In the genomic region with DNA sequence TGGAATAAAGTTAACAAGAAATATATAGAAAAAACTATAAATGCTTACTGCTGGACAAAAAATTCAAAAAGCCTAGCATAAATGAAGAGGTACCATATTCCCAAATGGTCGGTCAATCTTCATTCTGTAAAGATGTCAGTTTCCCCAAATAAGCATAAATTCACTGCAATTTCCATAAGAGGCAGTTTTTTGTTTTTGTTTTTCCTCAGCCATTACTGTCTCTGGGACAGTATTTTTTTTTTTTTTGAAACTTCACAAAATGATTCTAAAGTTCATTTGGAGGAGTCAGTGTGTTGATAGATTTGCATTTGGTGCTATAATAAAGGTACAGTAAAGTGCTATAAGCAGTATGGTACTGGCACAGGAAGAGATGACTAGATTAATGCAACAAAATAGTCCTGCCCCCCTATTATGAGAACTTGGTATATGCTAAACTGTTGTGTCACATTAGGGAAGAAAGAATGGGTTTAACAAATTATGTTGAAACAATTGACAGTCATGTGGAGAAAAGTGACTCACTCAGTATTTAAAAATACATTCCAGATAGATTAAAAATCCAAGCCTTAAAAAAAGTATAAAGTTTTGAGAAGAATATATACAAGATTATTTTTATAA, we compare ENCODE assay signal across 1 cellular context.
A peak's percentile ranks its signal among the peaks of the same experiment; 100 is the strongest.
TF ChIP-seq lines count a peak whose summit lies in the region.

No MANE protein-coding gene starts in this region.

TF ChIP-seq in K562, 482 proteins besides CTCF, POLR2A, EP300 and RAD21 (continues in another document):
- TF ChIP-seq EP400 (IDR thresholded peaks at IDR 0.05) (0 out of 2 replicates have a peak, but pooled peaks have one; percentile 18), ZZZ3 (IDR thresholded peaks at IDR 0.05) (no peak), SMARCE1 (IDR thresholded peaks at IDR 0.05) (peak; percentile 22; the same call in 1 of the 2 replicates), POLR2H (tag; IDR thresholded peaks at IDR 0.05; ENCODE audit: low read depth) (peak; percentile 71), ZBTB17 (CRISPR knock-in tag; IDR thresholded peaks at IDR 0.05) (no peak), NFRKB (IDR thresholded peaks at IDR 0.05; ENCODE audit: low read depth) (no peak), ZNF75A (CRISPR knock-in tag; IDR thresholded peaks at IDR 0.05) (0 out of 2 replicates have a peak, but pooled peaks have one; percentile 12), POLR3G (IDR thresholded peaks at IDR 0.05; ENCODE audit: extremely low read depth, insufficient read length, insufficient replicate concordance) (no peak), CHD1 (IDR thresholded peaks at IDR 0.05; ENCODE audit: low read length) (peak; percentile 67), FOXK2 (conservative IDR thresholded peaks at IDR 0.05 in 1 of 2, IDR thresholded peaks at IDR 0.05 in 1 of 2; ENCODE audit: low read depth in 2 of 2) (peak in 1 of 2 experiments; percentile 62; a peak in 2 of 4 replicates), ARNT (IDR thresholded peaks at IDR 0.05) (0 out of 4 replicates have a peak, but pooled peaks of 1 of the 2 experiments have one; percentile 24), BACH1 (tag; IDR thresholded peaks at IDR 0.05) (0 out of 2 replicates have a peak, but pooled peaks have one; percentile 30), ATF7 (IDR thresholded peaks at IDR 0.05) (peak; percentile 58; the same call in 1 of the 2 replicates), CHCHD3 (CRISPR knock-in tag; IDR thresholded peaks at IDR 0.05) (no peak), CEBPG (CRISPR knock-in tag; IDR thresholded peaks at IDR 0.05) (no peak), CEBPG (tag; conservative IDR thresholded peaks at IDR 0.05 in 1 of 2, IDR thresholded peaks at IDR 0.05 in 1 of 2) (peak; percentile 50 to 71; a peak in 2 of 4 replicates), POLR3A (IDR thresholded peaks at IDR 0.05; ENCODE audit: borderline replicate concordance, extremely low read depth, insufficient read depth, insufficient read length) (no peak), POLR2AphosphoS5 (IDR thresholded peaks at IDR 0.05; ENCODE audit: control insufficient read depth, insufficient read depth, low read depth, low read length) (no peak), RBFOX2 (IDR thresholded peaks at IDR 0.05; ENCODE audit: low read depth, low read length) (0 out of 2 replicates have a peak, but pooled peaks have one; percentile 13), CBX1 (IDR thresholded peaks at IDR 0.05; ENCODE audit: low read depth) (no peak), MTA1 (IDR thresholded peaks at IDR 0.05; ENCODE audit: borderline replicate concordance) (0 out of 2 replicates have a peak, but pooled peaks have one; percentile 24), DPF2 (IDR thresholded peaks at IDR 0.05) (peak; percentile 13; the same call in 1 of the 2 replicates), SOX6 (IDR thresholded peaks at IDR 0.05) (peak; percentile 53), DIDO1 (tag; IDR thresholded peaks at IDR 0.05; ENCODE audit: low read depth) (no peak), NBN (IDR thresholded peaks at IDR 0.05; ENCODE audit: low read depth) (0 out of 2 replicates have a peak, but pooled peaks have one; percentile 26), MEIS2 (IDR thresholded peaks at IDR 0.05; ENCODE audit: partially characterized antibody) (peak; percentile 17), ETV5 (CRISPR knock-in tag; IDR thresholded peaks at IDR 0.05; ENCODE audit: low read depth) (no peak), RHOXF2B (CRISPR knock-in tag; conservative IDR thresholded peaks at IDR 0.05) (no peak), TRIM24 (IDR thresholded peaks at IDR 0.05) (peak in 1 of 2 experiments; percentile 7; a peak in 1 of 4 replicates)
- TF ChIP-seq, protein P1, sequence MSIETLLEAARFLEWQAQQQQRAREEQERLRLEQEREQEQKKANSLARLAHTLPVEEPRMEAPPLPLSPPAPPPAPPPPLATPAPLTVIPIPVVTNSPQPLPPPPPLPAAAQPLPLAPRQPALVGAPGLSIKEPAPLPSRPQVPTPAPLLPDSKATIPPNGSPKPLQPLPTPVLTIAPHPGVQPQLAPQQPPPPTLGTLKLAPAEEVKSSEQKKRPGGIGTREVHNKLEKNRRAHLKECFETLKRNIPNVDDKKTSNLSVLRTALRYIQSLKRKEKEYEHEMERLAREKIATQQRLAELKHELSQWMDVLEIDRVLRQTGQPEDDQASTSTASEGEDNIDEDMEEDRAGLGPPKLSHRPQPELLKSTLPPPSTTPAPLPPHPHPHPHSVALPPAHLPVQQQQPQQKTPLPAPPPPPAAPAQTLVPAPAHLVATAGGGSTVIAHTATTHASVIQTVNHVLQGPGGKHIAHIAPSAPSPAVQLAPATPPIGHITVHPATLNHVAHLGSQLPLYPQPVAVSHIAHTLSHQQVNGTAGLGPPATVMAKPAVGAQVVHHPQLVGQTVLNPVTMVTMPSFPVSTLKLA (conservative IDR thresholded peaks at IDR 0.05) = 0 out of 4 replicates have a peak, but pooled peaks have one; percentile 9 to 17
- TF ChIP-seq, protein P2, sequence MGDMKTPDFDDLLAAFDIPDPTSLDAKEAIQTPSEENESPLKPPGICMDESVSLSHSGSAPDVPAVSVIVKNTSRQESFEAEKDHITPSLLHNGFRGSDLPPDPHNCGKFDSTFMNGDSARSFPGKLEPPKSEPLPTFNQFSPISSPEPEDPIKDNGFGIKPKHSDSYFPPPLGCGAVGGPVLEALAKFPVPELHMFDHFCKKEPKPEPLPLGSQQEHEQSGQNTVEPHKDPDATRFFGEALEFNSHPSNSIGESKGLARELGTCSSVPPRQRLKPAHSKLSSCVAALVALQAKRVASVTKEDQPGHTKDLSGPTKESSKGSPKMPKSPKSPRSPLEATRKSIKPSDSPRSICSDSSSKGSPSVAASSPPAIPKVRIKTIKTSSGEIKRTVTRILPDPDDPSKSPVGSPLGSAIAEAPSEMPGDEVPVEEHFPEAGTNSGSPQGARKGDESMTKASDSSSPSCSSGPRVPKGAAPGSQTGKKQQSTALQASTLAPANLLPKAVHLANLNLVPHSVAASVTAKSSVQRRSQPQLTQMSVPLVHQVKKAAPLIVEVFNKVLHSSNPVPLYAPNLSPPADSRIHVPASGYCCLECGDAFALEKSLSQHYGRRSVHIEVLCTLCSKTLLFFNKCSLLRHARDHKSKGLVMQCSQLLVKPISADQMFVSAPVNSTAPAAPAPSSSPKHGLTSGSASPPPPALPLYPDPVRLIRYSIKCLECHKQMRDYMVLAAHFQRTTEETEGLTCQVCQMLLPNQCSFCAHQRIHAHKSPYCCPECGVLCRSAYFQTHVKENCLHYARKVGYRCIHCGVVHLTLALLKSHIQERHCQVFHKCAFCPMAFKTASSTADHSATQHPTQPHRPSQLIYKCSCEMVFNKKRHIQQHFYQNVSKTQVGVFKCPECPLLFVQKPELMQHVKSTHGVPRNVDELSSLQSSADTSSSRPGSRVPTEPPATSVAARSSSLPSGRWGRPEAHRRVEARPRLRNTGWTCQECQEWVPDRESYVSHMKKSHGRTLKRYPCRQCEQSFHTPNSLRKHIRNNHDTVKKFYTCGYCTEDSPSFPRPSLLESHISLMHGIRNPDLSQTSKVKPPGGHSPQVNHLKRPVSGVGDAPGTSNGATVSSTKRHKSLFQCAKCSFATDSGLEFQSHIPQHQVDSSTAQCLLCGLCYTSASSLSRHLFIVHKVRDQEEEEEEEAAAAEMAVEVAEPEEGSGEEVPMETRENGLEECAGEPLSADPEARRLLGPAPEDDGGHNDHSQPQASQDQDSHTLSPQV (IDR thresholded peaks at IDR 0.05) = peak; percentile 32; the same call in 1 of the 2 replicates
- TF ChIP-seq, protein P3, sequence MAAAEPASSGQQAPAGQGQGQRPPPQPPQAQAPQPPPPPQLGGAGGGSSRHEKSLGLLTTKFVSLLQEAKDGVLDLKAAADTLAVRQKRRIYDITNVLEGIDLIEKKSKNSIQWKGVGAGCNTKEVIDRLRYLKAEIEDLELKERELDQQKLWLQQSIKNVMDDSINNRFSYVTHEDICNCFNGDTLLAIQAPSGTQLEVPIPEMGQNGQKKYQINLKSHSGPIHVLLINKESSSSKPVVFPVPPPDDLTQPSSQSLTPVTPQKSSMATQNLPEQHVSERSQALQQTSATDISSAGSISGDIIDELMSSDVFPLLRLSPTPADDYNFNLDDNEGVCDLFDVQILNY (CRISPR knock-in tag; IDR thresholded peaks at IDR 0.05) = no peak
- TF ChIP-seq, protein P4, sequence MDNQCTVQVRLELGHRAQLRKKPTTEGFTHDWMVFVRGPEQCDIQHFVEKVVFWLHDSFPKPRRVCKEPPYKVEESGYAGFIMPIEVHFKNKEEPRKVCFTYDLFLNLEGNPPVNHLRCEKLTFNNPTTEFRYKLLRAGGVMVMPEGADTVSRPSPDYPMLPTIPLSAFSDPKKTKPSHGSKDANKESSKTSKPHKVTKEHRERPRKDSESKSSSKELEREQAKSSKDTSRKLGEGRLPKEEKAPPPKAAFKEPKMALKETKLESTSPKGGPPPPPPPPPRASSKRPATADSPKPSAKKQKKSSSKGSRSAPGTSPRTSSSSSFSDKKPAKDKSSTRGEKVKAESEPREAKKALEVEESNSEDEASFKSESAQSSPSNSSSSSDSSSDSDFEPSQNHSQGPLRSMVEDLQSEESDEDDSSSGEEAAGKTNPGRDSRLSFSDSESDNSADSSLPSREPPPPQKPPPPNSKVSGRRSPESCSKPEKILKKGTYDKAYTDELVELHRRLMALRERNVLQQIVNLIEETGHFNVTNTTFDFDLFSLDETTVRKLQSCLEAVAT (IDR thresholded peaks at IDR 0.05) = peak; percentile 42 to 59; a peak in 1 of 4 replicates
- TF ChIP-seq, protein P5, sequence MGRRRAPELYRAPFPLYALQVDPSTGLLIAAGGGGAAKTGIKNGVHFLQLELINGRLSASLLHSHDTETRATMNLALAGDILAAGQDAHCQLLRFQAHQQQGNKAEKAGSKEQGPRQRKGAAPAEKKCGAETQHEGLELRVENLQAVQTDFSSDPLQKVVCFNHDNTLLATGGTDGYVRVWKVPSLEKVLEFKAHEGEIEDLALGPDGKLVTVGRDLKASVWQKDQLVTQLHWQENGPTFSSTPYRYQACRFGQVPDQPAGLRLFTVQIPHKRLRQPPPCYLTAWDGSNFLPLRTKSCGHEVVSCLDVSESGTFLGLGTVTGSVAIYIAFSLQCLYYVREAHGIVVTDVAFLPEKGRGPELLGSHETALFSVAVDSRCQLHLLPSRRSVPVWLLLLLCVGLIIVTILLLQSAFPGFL (CRISPR knock-in tag; IDR thresholded peaks at IDR 0.05) = no peak
- TF ChIP-seq, protein P6, sequence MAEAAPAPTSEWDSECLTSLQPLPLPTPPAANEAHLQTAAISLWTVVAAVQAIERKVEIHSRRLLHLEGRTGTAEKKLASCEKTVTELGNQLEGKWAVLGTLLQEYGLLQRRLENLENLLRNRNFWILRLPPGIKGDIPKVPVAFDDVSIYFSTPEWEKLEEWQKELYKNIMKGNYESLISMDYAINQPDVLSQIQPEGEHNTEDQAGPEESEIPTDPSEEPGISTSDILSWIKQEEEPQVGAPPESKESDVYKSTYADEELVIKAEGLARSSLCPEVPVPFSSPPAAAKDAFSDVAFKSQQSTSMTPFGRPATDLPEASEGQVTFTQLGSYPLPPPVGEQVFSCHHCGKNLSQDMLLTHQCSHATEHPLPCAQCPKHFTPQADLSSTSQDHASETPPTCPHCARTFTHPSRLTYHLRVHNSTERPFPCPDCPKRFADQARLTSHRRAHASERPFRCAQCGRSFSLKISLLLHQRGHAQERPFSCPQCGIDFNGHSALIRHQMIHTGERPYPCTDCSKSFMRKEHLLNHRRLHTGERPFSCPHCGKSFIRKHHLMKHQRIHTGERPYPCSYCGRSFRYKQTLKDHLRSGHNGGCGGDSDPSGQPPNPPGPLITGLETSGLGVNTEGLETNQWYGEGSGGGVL (CRISPR knock-in tag; IDR thresholded peaks at IDR 0.05) = 0 out of 2 replicates have a peak, but pooled peaks have one; percentile 57
- TF ChIP-seq, protein P7, sequence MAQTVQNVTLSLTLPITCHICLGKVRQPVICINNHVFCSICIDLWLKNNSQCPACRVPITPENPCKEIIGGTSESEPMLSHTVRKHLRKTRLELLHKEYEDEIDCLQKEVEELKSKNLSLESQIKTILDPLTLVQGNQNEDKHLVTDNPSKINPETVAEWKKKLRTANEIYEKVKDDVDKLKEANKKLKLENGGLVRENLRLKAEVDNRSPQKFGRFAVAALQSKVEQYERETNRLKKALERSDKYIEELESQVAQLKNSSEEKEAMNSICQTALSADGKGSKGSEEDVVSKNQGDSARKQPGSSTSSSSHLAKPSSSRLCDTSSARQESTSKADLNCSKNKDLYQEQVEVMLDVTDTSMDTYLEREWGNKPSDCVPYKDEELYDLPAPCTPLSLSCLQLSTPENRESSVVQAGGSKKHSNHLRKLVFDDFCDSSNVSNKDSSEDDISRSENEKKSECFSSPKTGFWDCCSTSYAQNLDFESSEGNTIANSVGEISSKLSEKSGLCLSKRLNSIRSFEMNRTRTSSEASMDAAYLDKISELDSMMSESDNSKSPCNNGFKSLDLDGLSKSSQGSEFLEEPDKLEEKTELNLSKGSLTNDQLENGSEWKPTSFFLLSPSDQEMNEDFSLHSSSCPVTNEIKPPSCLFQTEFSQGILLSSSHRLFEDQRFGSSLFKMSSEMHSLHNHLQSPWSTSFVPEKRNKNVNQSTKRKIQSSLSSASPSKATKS (CRISPR knock-in tag; IDR thresholded peaks at IDR 0.05) = no peak
- TF ChIP-seq, protein P8, sequence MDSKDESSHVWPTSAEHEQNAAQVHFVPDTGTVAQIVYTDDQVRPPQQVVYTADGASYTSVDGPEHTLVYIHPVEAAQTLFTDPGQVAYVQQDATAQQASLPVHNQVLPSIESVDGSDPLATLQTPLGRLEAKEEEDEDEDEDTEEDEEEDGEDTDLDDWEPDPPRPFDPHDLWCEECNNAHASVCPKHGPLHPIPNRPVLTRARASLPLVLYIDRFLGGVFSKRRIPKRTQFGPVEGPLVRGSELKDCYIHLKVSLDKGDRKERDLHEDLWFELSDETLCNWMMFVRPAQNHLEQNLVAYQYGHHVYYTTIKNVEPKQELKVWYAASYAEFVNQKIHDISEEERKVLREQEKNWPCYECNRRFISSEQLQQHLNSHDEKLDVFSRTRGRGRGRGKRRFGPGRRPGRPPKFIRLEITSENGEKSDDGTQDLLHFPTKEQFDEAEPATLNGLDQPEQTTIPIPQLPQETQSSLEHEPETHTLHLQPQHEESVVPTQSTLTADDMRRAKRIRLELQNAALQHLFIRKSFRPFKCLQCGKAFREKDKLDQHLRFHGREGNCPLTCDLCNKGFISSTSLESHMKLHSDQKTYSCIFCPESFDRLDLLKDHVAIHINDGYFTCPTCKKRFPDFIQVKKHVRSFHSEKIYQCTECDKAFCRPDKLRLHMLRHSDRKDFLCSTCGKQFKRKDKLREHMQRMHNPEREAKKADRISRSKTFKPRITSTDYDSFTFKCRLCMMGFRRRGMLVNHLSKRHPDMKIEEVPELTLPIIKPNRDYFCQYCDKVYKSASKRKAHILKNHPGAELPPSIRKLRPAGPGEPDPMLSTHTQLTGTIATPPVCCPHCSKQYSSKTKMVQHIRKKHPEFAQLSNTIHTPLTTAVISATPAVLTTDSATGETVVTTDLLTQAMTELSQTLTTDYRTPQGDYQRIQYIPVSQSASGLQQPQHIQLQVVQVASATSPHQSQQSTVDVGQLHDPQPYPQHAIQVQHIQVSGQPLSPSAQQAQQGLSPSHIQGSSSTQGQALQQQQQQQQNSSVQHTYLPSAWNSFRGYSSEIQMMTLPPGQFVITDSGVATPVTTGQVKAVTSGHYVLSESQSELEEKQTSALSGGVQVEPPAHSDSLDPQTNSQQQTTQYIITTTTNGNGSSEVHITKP (IDR thresholded peaks at IDR 0.05; ENCODE audit: partially characterized antibody) = peak; percentile 97
- TF ChIP-seq, protein P9, sequence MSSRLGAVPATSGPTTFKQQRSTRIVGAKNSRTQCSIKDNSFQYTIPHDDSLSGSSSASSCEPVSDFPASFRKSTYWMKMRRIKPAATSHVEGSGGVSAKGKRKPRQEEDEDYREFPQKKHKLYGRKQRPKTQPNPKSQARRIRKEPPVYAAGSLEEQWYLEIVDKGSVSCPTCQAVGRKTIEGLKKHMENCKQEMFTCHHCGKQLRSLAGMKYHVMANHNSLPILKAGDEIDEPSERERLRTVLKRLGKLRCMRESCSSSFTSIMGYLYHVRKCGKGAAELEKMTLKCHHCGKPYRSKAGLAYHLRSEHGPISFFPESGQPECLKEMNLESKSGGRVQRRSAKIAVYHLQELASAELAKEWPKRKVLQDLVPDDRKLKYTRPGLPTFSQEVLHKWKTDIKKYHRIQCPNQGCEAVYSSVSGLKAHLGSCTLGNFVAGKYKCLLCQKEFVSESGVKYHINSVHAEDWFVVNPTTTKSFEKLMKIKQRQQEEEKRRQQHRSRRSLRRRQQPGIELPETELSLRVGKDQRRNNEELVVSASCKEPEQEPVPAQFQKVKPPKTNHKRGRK (tag; IDR thresholded peaks at IDR 0.05) = peak; percentile 41; the same call in 1 of the 2 replicates
